Comparison of ENCODE assay signal across 12 cellular contexts in genomic region chr14:103130965-103131364, GRCh38. TPM values are rescaled to one million over a fixed set of nuclear protein-coding genes. Genes with fewer than 3 reads are reported as not detected.
A peak's percentile ranks its signal among the peaks of the same experiment; 100 is the strongest.
DNase-seq lines count a peak whose midpoint lies in the region; ATAC-seq, FAIRE-seq and TF ChIP-seq lines count a peak whose summit lies in the region.
"Had no signal": no experiment of that assay in that cellular context is flagged by ENCODE, and none has a peak within 500 bp of the region (broad histone marks: within the 10 kb centered on the region; RNA-seq: fewer than 3 reads in every experiment).

No MANE protein-coding gene starts in this region.

- ATAC-seq in sciatic nerve (peak; percentile 84), gastrocnemius medialis (no peak)
- ATAC-seq: stimulated activated naive CD8-positive, alpha-beta T cell treated with anti-CD3 and anti-CD28 coated beads, Interleukin-15, amount 100 ng/mL, for 72 hours had no signal

- H3K36me3 Mint-ChIP-seq in activated CD4-positive, alpha-beta T cell treated with anti-CD3 and anti-CD28 coated beads, Interleukin-2, amount 10 ng/mL, durations not matched to agents 24 days and 14 days (ENCODE audit: low read depth) = no peaks in the 10 kb centered on the region

- peak overlapping the region; percentile 34 for H3K27ac ChIP-seq in HEK293 (ENCODE audit: extremely low read depth, low read depth, low read length)
- H3K27ac ChIP-seq in SJCRH30 = peak overlapping the region; percentile 25; the same call in 1 of the 2 replicates
- H3K27ac ChIP-seq in gastrocnemius medialis = peak overlapping the region in 1 of 4 donors; percentile 29

- H3K36me3 ChIP-seq in HEK293 (ENCODE audit: control insufficient read depth in 2 of 2, insufficient read depth in 1 of 2, low read length in 2 of 2) = peaks cover 0 to 26% of the 10 kb centered on the region in 2 experiments; a peak in 1 of 3 replicates
- H3K36me3 ChIP-seq in SJCRH30 = no peaks in the 10 kb centered on the region
- peaks cover 0 to 34% of the 10 kb centered on the region in 2 donors for H3K36me3 ChIP-seq in gastrocnemius medialis

- intact Hi-C loops in sciatic nerve (cut with DNase I) = no loop called here
- intact Hi-C loops in gastrocnemius medialis (cut with DNase I; ENCODE audit: low total_unique reads) = no loop called here
- intact Hi-C loops in activated CD4-positive, alpha-beta T cell treated with anti-CD3 and anti-CD28 coated beads, Interleukin-2, amount 10 ng/mL, durations not matched to agents 24 days and 14 days (cut with micrococcal nuclease) = no loop called here

- no peak for TF ChIP-seq POLR2A in gastrocnemius medialis (IDR thresholded peaks at IDR 0.05)

- H3K9me3 ChIP-seq in HEK293 (ENCODE audit: control insufficient read depth, insufficient read depth, low read depth, low read length) (no peaks in the 10 kb centered on the region), SJCRH30 (replicated peaks) (no peaks in the 10 kb centered on the region), gastrocnemius medialis (no peaks in the 10 kb centered on the region)

- CTCF ChIA-PET in HEK293 (lab: Yijun Ruan, JAX) = interaction anchor here (1.1 to 3.2 kb wide), 4 partner anchors 10 to 437 kb away, joined by 3 to 19 read pairs (median 10); no protein-coding TSS in a partner anchor

- H3K4me3 ChIP-seq in HEK293 (ENCODE audit: low read depth, low read length) = no peak overlapping the region
- no peak overlapping the region for H3K4me3 ChIP-seq in SJCRH30
- H3K4me3 ChIP-seq in gastrocnemius medialis = no peak overlapping the region
- H3K4me3 ChIP-seq: lung had no signal

- no peak overlapping the region for H3K27ac Mint-ChIP-seq in activated CD4-positive, alpha-beta T cell treated with anti-CD3 and anti-CD28 coated beads, Interleukin-2, amount 10 ng/mL, durations not matched to agents 24 days and 14 days
- H3K27ac Mint-ChIP-seq: endodermal cell; stimulated activated naive CD8-positive, alpha-beta T cell treated with anti-CD3 and anti-CD28 coated beads, Interleukin-15, amount 100 ng/mL, for 72 hours had no signal

- TF ChIP-seq CTCF in HEK293 (tag by site-specific recombination; IDR thresholded peaks at IDR 0.05) (no peak), gastrocnemius medialis (IDR thresholded peaks at IDR 0.05 in 4 of 5, conservative IDR thresholded peaks at IDR 0.05 in 1 of 5) (no peak)

- no peak for FAIRE-seq in GM19239 (lab: Jason Lieb, UNC)

- no peaks in the 10 kb centered on the region for H3K9me3 Mint-ChIP-seq in activated CD4-positive, alpha-beta T cell treated with anti-CD3 and anti-CD28 coated beads, Interleukin-2, amount 10 ng/mL, durations not matched to agents 24 days and 14 days
- H3K9me3 Mint-ChIP-seq: endodermal cell; stimulated activated naive CD8-positive, alpha-beta T cell treated with anti-CD3 and anti-CD28 coated beads, Interleukin-15, amount 100 ng/mL, for 72 hours had no signal

- no peaks in the 10 kb centered on the region for H3K27me3 Mint-ChIP-seq in activated CD4-positive, alpha-beta T cell treated with anti-CD3 and anti-CD28 coated beads, Interleukin-2, amount 10 ng/mL, durations not matched to agents 24 days and 14 days
- H3K27me3 Mint-ChIP-seq: stimulated activated naive CD8-positive, alpha-beta T cell treated with anti-CD3 and anti-CD28 coated beads, Interleukin-15, amount 100 ng/mL, for 72 hours had no signal

- POLR2A ChIA-PET in HEK293 (lab: Yijun Ruan, JAX) = no interaction called here

- no peaks in the 10 kb centered on the region for H3K27me3 ChIP-seq in SJCRH30
- no peaks in the 10 kb centered on the region for H3K27me3 ChIP-seq in gastrocnemius medialis

- in situ Hi-C loops in gastrocnemius medialis (cut with MboI; ENCODE audit: low sequenced_read_pairs in 4 of 4) = no loop called here

- H3K4me1 ChIP-seq in HEK293 (ENCODE audit: control insufficient read depth, insufficient read depth, low read length) (peaks cover 8% of the 10 kb centered on the region; the same call in 1 of the 2 replicates), SJCRH30 (peaks cover 41% of the 10 kb centered on the region), gastrocnemius medialis (peaks cover 23 to 29% of the 10 kb centered on the region in 2 donors)

- no peaks in the 10 kb centered on the region for H3K4me1 Mint-ChIP-seq in activated CD4-positive, alpha-beta T cell treated with anti-CD3 and anti-CD28 coated beads, Interleukin-2, amount 10 ng/mL, durations not matched to agents 24 days and 14 days
- H3K4me1 Mint-ChIP-seq: stimulated activated naive CD8-positive, alpha-beta T cell treated with anti-CD3 and anti-CD28 coated beads, Interleukin-15, amount 100 ng/mL, for 72 hours had no signal

- H3K4me3 Mint-ChIP-seq in activated CD4-positive, alpha-beta T cell treated with anti-CD3 and anti-CD28 coated beads, Interleukin-2, amount 10 ng/mL, durations not matched to agents 24 days and 14 days = no peak overlapping the region
- H3K4me3 Mint-ChIP-seq: endodermal cell; stimulated activated naive CD8-positive, alpha-beta T cell treated with anti-CD3 and anti-CD28 coated beads, Interleukin-15, amount 100 ng/mL, for 72 hours had no signal

- peak; percentile 75 for DNase-seq in SJCRH30
- peak; percentile 49 for DNase-seq in fibroblast of peridontal ligament (ENCODE audit: extremely low read depth)
- DNase-seq in sciatic nerve (ENCODE audit: low spot score) = peak; percentile 71
- no peak for DNase-seq in GM19239 (ENCODE audit: insufficient read length, low spot score)
- DNase-seq in gastrocnemius medialis = no peak
- no peak for DNase-seq in amygdala (lab: John Stamatoyannopoulos, UW)
- DNase-seq in activated CD4-positive, alpha-beta T cell treated with anti-CD3 and anti-CD28 coated beads, Interleukin-2, amount 10 ng/mL, durations not matched to agents 24 days and 14 days = no peak
- DNase-seq: endodermal cell; NCI-H69; stimulated activated naive CD8-positive, alpha-beta T cell treated with anti-CD3 and anti-CD28 coated beads, Interleukin-15, amount 100 ng/mL, for 72 hours had no signal

TF ChIP-seq in HEK293, 187 proteins besides CTCF, POLR2A, EP300 and RAD21 (continues in another document):
- TF ChIP-seq ZFHX2 (tag by site-specific recombination; conservative IDR thresholded peaks at IDR 0.05) (peak; percentile 72), ZNF26 (tag by site-specific recombination; IDR thresholded peaks at IDR 0.05) (no peak), ATF2 (tag by site-specific recombination; IDR thresholded peaks at IDR 0.05; ENCODE audit: low read depth) (no peak), ZNF548 (tag by site-specific recombination; IDR thresholded peaks at IDR 0.05) (no peak), KLF7 (tag by site-specific recombination; IDR thresholded peaks at IDR 0.05; ENCODE audit: borderline replicate concordance) (no peak), ZBTB21 (tag by site-specific recombination; IDR thresholded peaks at IDR 0.05) (no peak), ZNF114 (tag by site-specific recombination; IDR thresholded peaks at IDR 0.05) (no peak), ELK4 (IDR thresholded peaks at IDR 0.05; ENCODE audit: borderline replicate concordance, low read depth, low read length) (no peak), SP3 (tag by site-specific recombination; IDR thresholded peaks at IDR 0.05) (peak; percentile 65), GLI2 (tag by site-specific recombination; IDR thresholded peaks at IDR 0.05; ENCODE audit: borderline replicate concordance, low read depth) (no peak), ZNF664 (tag by site-specific recombination; IDR thresholded peaks at IDR 0.05) (no peak)

RNA-seq across cellular contexts. Expression of gene TNFAIP2, which starts 7.7 kb away (rescaled TPM):
- 4.6 and 5.9 TPM in 2 replicates for total RNA-seq in SJCRH30 (2014; rRNA removed; shearing (Covaris generic))
- total RNA-seq in sciatic nerve = 142 TPM
- total RNA-seq in gastrocnemius medialis = 10 to 100 TPM; 14.8 to 72.9 (median 22.3) TPM
- 0.37 and 0.50 TPM in 2 replicates for total RNA-seq in activated CD4-positive, alpha-beta T cell treated with anti-CD3 and anti-CD28 coated beads, Interleukin-2, amount 10 ng/mL, durations not matched to agents 24 days and 14 days

RNA-seq across cellular contexts. Expression of gene EXOC3L4, which starts 36.4 kb away (rescaled TPM):
- not detected in 2 replicates for total RNA-seq in SJCRH30 (2014; rRNA removed; shearing (Covaris generic))
- 3.3 TPM for total RNA-seq in sciatic nerve
- 1 to 10 TPM in 1 of 4 donors, under 1 TPM in 1, not detected in 2; 0.35 to 2.4 TPM for total RNA-seq in gastrocnemius medialis
- not detected in 2 replicates for total RNA-seq in activated CD4-positive, alpha-beta T cell treated with anti-CD3 and anti-CD28 coated beads, Interleukin-2, amount 10 ng/mL, durations not matched to agents 24 days and 14 days

RNA-seq across cellular contexts. Expression of gene LBHD2, which starts 47.0 kb away (rescaled TPM):
- total RNA-seq in SJCRH30 (2014; rRNA removed; shearing (Covaris generic)) = not detected in 2 replicates
- total RNA-seq in sciatic nerve (not detected), gastrocnemius medialis (not detected)
- not detected in 2 replicates for total RNA-seq in activated CD4-positive, alpha-beta T cell treated with anti-CD3 and anti-CD28 coated beads, Interleukin-2, amount 10 ng/mL, durations not matched to agents 24 days and 14 days
- total RNA-seq: endodermal cell, lung had no signal

Comparison
In these comparisons a context has a peak if more than half of its experiments do, and no peak if none do; other contexts are left out.
1. DNase-seq: peak in SJCRH30 (2 of 2), fibroblast of peridontal ligament (single experiment) and sciatic nerve (single experiment); none in GM19239 (single experiment), gastrocnemius medialis (0 of 2), amygdala (0 of 56) and activated CD4-positive, alpha-beta T cell treated with anti-CD3 and anti-CD28 coated beads, Interleukin-2, amount 10 ng/mL, durations not matched to agents 24 days and 14 days (single experiment).